ENCODE assay signal across 9 cellular contexts in genomic region chr12:66196806-66197205, GRCh38. TPM values are rescaled to one million over a fixed set of nuclear protein-coding genes. Genes with fewer than 3 reads are reported as not detected.
DNase-seq lines count a peak whose midpoint lies in the region; ATAC-seq and TF ChIP-seq lines count a peak whose summit lies in the region.
"Had no signal": no experiment of that assay in that cellular context is flagged by ENCODE, and none has a peak within 500 bp of the region (broad histone marks: within the 10 kb centered on the region; RNA-seq: fewer than 3 reads in every experiment).

No MANE protein-coding gene starts in this region.

- TF ChIP-seq POLR2A in Peyer's patch (IDR thresholded peaks at IDR 0.05) = no peak
- no peak for TF ChIP-seq POLR2A in body of pancreas (IDR thresholded peaks at IDR 0.05)

- peaks cover 0 to 12% of the 10 kb centered on the region in 2 donors for H3K36me3 ChIP-seq in left lung
- no peaks in the 10 kb centered on the region for H3K36me3 ChIP-seq in Peyer's patch
- no peaks in the 10 kb centered on the region for H3K36me3 ChIP-seq in body of pancreas (replicated peaks in 1 of 2; ENCODE audit: insufficient read depth in 1 of 2, low read depth in 2 of 2)

- H3K4me3 ChIP-seq in left lung (no peak overlapping the region), Peyer's patch (no peak overlapping the region), body of pancreas (no peak overlapping the region)
- H3K4me3 ChIP-seq: lower lobe of right lung had no signal

- ATAC-seq in GM18519 (IDR thresholded peaks at IDR 0.05; ENCODE audit: low FRiP score, unreplicated experiment) (peak; percentile 79), GM21515 (IDR thresholded peaks at IDR 0.05; ENCODE audit: unreplicated experiment) (peak; percentile 91), HG03342 (IDR thresholded peaks at IDR 0.05; ENCODE audit: unreplicated experiment) (peak; percentile 91), left lung (peak; percentile 54), body of pancreas (no peak)

- H3K4me1 ChIP-seq in left lung = peaks cover 14 to 75% of the 10 kb centered on the region in 2 donors
- no peaks in the 10 kb centered on the region for H3K4me1 ChIP-seq in Peyer's patch
- no peaks in the 10 kb centered on the region for H3K4me1 ChIP-seq in body of pancreas

- 41 to 42% methylated on average over 3 of the region's 3 CpGs for WGBS in body of pancreas, 2 donors

- intact Hi-C loops in left lung (cut with DNase I) (no loop called here), body of pancreas (cut with DNase I) (no loop called here)

- H3K27me3 ChIP-seq in left lung = no peaks in the 10 kb centered on the region
- no peaks in the 10 kb centered on the region for H3K27me3 ChIP-seq in Peyer's patch
- H3K27me3 ChIP-seq in body of pancreas = no peaks in the 10 kb centered on the region

- no peak for DNase-seq in left lung
- DNase-seq in DMS79 treated with DMSO at 0.1 percent for 48 hours (lab: John Stamatoyannopoulos, UW) = no peak
- no peak for DNase-seq in Peyer's patch
- DNase-seq in AG20443 (ENCODE audit: low spot score) = no peak
- DNase-seq in body of pancreas = no peak
- DNase-seq: lower lobe of right lung had no signal

- H3K9me3 ChIP-seq in left lung (no peaks in the 10 kb centered on the region), Peyer's patch (no peaks in the 10 kb centered on the region), body of pancreas (peaks cover 0 to 7% (median 0%) of the 10 kb centered on the region in 3 donors)
- H3K9me3 ChIP-seq: lower lobe of right lung had no signal

- TF ChIP-seq CTCF in left lung (IDR thresholded peaks at IDR 0.05) (no peak), Peyer's patch (IDR thresholded peaks at IDR 0.05) (no peak), body of pancreas (IDR thresholded peaks at IDR 0.05) (no peak)

- peak overlapping the region in 1 of 2 donors; percentile 69 for H3K27ac ChIP-seq in left lung
- no peak overlapping the region for H3K27ac ChIP-seq in Peyer's patch
- H3K27ac ChIP-seq in body of pancreas = no peak overlapping the region
- H3K27ac ChIP-seq: lower lobe of right lung had no signal

RNA-seq across cellular contexts. Expression of gene IRAK3, which starts 7.8 kb away (rescaled TPM):
- total RNA-seq in left lung (10 to 100 TPM; 18.5 to 71.7 TPM), Peyer's patch (10 to 100 TPM in 2 of 4 donors, 1 to 10 TPM in 2; 3.0 to 26.4 (median 7.8) TPM), body of pancreas (1 to 10 TPM; 6.2 to 6.3 TPM)

RNA-seq across cellular contexts. Expression of gene TMBIM4, which starts 27.0 kb away (rescaled TPM):
- total RNA-seq in left lung (100 to 1,000 TPM; 150 to 152 TPM), Peyer's patch (100 to 1,000 TPM in 1 of 4 donors, 10 to 100 TPM in 3; 57.9 to 173 (median 70.7) TPM), body of pancreas (10 to 100 TPM; 59.7 to 62.3 TPM)
